10 cellular contexts compared by ENCODE assay signal in genomic region chr4:60443068-60443467, GRCh38.
"Had no signal": no experiment of that assay in that cellular context is flagged by ENCODE, and none has a peak within 500 bp of the region (broad histone marks: within the 10 kb centered on the region; RNA-seq: fewer than 3 reads in every experiment).

No MANE protein-coding gene starts in this region.

- H2AFZ ChIP-seq: GM23248, GM23338 had no signal

- H3K9me3 ChIP-seq: HAP-1 had no signal

- H3K27ac Mint-ChIP-seq: GM23338, H9, HFFc6 had no signal

- H3K4me1 Mint-ChIP-seq: GM23338, H9 had no signal

- H3K9me3 Mint-ChIP-seq: GM23338, H9 had no signal

- FAIRE-seq: H1, H54 had no signal

- DNase-seq: GM23248, H7, H9, HCEC 1CT, HFFc6 had no signal

- H3K4me3 Mint-ChIP-seq: GM23338, H9, HFFc6 had no signal

- ATAC-seq: GM23338, HCT116 had no signal

- H3K4me1 ChIP-seq: HAP-1 had no signal

- H3K9ac ChIP-seq: GM23248 had no signal

- H3K4me3 ChIP-seq: GM23248, GM23338, HAP-1 had no signal

- H3K36me3 ChIP-seq: HAP-1 had no signal

- H3K4me2 ChIP-seq: GM23338 had no signal

- H3K27ac ChIP-seq: GM23248 had no signal
